In the genomic region with DNA sequence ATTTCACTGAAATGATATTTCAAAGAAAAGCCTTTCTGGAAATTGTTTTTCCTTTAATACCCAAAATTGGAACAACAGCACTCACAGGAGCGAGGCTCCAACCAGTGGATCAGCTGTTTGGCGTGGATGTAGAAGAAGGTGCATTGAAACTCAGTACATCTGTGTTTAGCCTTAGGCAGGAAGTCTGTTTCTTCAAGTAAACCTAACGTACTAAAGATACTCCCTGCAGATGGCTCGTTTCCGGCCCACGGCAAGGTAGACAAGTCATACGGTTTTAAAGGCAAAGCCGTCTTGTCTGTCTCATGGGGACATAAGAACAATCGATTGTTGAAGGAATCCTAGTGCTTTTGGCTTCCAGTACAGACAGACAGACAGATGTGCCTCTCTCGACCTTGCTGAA, we compare ENCODE assay signal across 9 cellular contexts. TPM values are rescaled to one million over a fixed set of nuclear protein-coding genes. Genes with fewer than 3 reads are reported as not detected.
A peak's percentile ranks its signal among the peaks of the same experiment; 100 is the strongest.
DNase-seq lines count a peak whose midpoint lies in the region; ATAC-seq and TF ChIP-seq lines count a peak whose summit lies in the region.
"Had no signal": no experiment of that assay in that cellular context is flagged by ENCODE, and none has a peak within 500 bp of the region (broad histone marks: within the 10 kb centered on the region; RNA-seq: fewer than 3 reads in every experiment).

No MANE protein-coding gene starts in this region.

- H3K36me3 ChIP-seq in MG63 = no peaks in the 10 kb centered on the region

- no peaks in the 10 kb centered on the region for H3K36me3 Mint-ChIP-seq in T-helper 17 cell (ENCODE audit: low read depth)

- H3K4me1 Mint-ChIP-seq in T-helper 17 cell = peaks cover 16% of the 10 kb centered on the region

- ATAC-seq in HG02571 (IDR thresholded peaks at IDR 0.05; ENCODE audit: unreplicated experiment) = peak; percentile 48
- peak; percentile 70 for ATAC-seq in T-helper 17 cell

- peak overlapping the region; percentile 66 for H3K4me3 Mint-ChIP-seq in T-helper 17 cell

- no peak for TF ChIP-seq CTCF in GM12865 (IDR thresholded peaks at IDR 0.05; ENCODE audit: insufficient read depth, low read depth, low read length, missing control alignments)

- H3K4me3 ChIP-seq in GM12865 (ENCODE audit: low read depth, low read length) (no peak overlapping the region), MG63 (no peak overlapping the region)

- no peaks in the 10 kb centered on the region for H3K9me3 ChIP-seq in T-helper 17 cell (ENCODE audit: control insufficient read depth, low read length, poor library complexity, severe bottlenecking)
- no peaks in the 10 kb centered on the region for H3K9me3 ChIP-seq in MG63
- H3K9me3 ChIP-seq: neutrophil had no signal

- peak overlapping the region; percentile 45 for H3K27ac Mint-ChIP-seq in T-helper 17 cell

- H3K27me3 ChIP-seq in MG63 = no peaks in the 10 kb centered on the region
- H3K27me3 ChIP-seq: neutrophil had no signal

- no peaks in the 10 kb centered on the region for H3K27me3 Mint-ChIP-seq in T-helper 17 cell

- DNase-seq in GM12865 (ENCODE audit: low read depth) (peak; percentile 87), T-helper 17 cell (peak in 2 of 3 donors; percentile 9 to 27), left kidney (ENCODE audit: low read depth, low spot score) (peak; percentile 5), inferior parietal cortex (ENCODE audit: extremely low spot score) (no peak), MG63 (no peak), cortex of kidney (lab: John Stamatoyannopoulos, UW) (no peak), GM19240 (ENCODE audit: insufficient read length, low spot score) (no peak)

RNA-seq across cellular contexts. Expression of gene CLCN4, which starts 50.0 kb away (rescaled TPM):
- 1 to 10 TPM in 1 of 2 donors, under 1 TPM in 1; 0.37 to 3.3 TPM for total RNA-seq in T-helper 17 cell
- 2.3 and 7.1 TPM in 2 replicates for total RNA-seq in MG63 (2014; rRNA removed; shearing (Covaris generic); ENCODE audit: low replicate concordance)

Comparison
In these comparisons a context has a peak if more than half of its experiments do, and no peak if none do; other contexts are left out.
1. DNase-seq: peak in GM12865 (single experiment), T-helper 17 cell (2 of 3) and left kidney (single experiment); none in inferior parietal cortex (single experiment), MG63 (single experiment), cortex of kidney (single experiment) and GM19240 (single experiment).